In the genomic region with DNA sequence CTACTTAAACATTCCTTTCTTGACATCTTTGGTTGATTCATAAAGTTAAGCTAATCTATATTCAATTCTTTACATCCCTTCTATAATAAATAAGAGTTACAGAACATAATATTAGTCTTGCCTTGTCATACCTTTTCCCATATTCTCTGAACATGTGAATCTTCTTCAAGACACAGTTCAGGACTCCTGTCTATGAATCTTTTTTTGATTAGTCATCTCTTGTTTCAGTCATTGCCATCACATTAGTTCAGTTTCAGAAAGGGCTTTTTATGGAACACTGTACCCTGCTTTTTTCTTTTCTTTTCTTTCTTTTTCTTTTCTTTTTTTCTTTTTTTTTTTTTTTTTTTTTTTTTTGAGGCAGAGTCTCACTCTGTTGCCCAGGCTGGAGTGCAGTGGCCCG, we compare ENCODE assay signal across 30 cellular contexts.
"Had no signal": no experiment of that assay in that cellular context is flagged by ENCODE, and none has a peak within 500 bp of the region (broad histone marks: within the 10 kb centered on the region; RNA-seq: fewer than 3 reads in every experiment).

No MANE protein-coding gene starts in this region.

- ATAC-seq: esophagus mucosa; heart right ventricle; left colon; natural killer cell treated with Interleukin-12 subunit alpha and Interleukin-12 subunit beta and Interleukin-15 and Interleukin-18, amount 100 ng/mL, for 72 hours; sciatic nerve had no signal

- H3K4me3 ChIP-seq: dorsolateral prefrontal cortex, heart right ventricle, lung, neural progenitor cell, smooth muscle cell, stomach, thyroid gland, vagina had no signal

- H3K27ac Mint-ChIP-seq: endodermal cell, memory B cell, neural progenitor cell, progenitor cell of endocrine pancreas had no signal

- H3K4me2 ChIP-seq: neural progenitor cell, smooth muscle cell had no signal

- H3K4me3 Mint-ChIP-seq: endodermal cell; memory B cell; natural killer cell treated with Interleukin-12 subunit alpha and Interleukin-12 subunit beta and Interleukin-15 and Interleukin-18, amount 100 ng/mL, for 72 hours; neural progenitor cell had no signal

- FAIRE-seq: colon had no signal

- H3K27ac ChIP-seq: dorsolateral prefrontal cortex, epithelial cell of prostate, heart right ventricle, neural progenitor cell, parathyroid adenoma, stomach, thyroid gland, vagina had no signal

- H3K9me3 ChIP-seq: thyroid gland, vagina had no signal

- H3K9ac ChIP-seq: neural progenitor cell, parathyroid adenoma had no signal

- H3K36me3 Mint-ChIP-seq: memory B cell, neural progenitor cell had no signal

- DNase-seq: dorsolateral prefrontal cortex; effector CD4-positive, alpha-beta T cell; endodermal cell; foreskin fibroblast; glutamatergic neuron; heart right ventricle; hippocampal formation; islet precursor cell; kidney glomerular epithelial cell; left colon; stimulated activated CD4-positive, alpha-beta T cell treated with anti-CD3 and anti-CD28 coated beads, Interleukin-12 subunit alpha, Interleukin-12 subunit beta, amount 100 ng/mL, for 4 hours; stimulated activated CD4-positive, alpha-beta T cell treated with anti-CD3 and anti-CD28 coated beads, Interleukin-1b, Interleukin-23, amount 100 ng/mL, for 48 hours; stimulated activated CD4-positive, alpha-beta T cell treated with anti-CD3 and anti-CD28 coated beads, Interleukin-4, amount 100 ng/mL, for 1 hour; stimulated activated CD8-positive, alpha-beta memory T cell treated with anti-CD3 and anti-CD28 coated beads, Interleukin-4, amount 100 ng/mL, for 48 hours; stimulated activated naive CD4-positive, alpha-beta T cell treated with Interleukin-2 at 50 U/mL for 16 hours; stomach; thyroid gland; trophoblast cell had no signal

- H3K36me3 ChIP-seq: heart right ventricle, neural progenitor cell, stomach, thyroid gland, vagina had no signal

- H3K79me2 ChIP-seq: parathyroid adenoma had no signal

- H3K27me3 Mint-ChIP-seq: memory B cell; natural killer cell treated with Interleukin-12 subunit alpha and Interleukin-12 subunit beta and Interleukin-15 and Interleukin-18, amount 100 ng/mL, for 72 hours; progenitor cell of endocrine pancreas had no signal

- H3K4me1 ChIP-seq: neural progenitor cell, parathyroid adenoma, stomach, thyroid gland, vagina had no signal

- H3K27me3 ChIP-seq: dorsolateral prefrontal cortex, heart right ventricle, neural progenitor cell, stomach, thyroid gland, vagina had no signal

- H2AFZ ChIP-seq: neural progenitor cell, parathyroid adenoma had no signal

- H3K4me1 Mint-ChIP-seq: endodermal cell, neural progenitor cell had no signal
